ENCODE assay signal across 11 cellular contexts in genomic region chr4:689498-690122, GRCh38. TPM values are rescaled to one million over a fixed set of nuclear protein-coding genes. Genes with fewer than 3 reads are reported as not detected.
DNase-seq lines count a peak whose midpoint lies in the region; ATAC-seq and TF ChIP-seq lines count a peak whose summit lies in the region.
"Had no signal": no experiment of that assay in that cellular context is flagged by ENCODE, and none has a peak within 500 bp of the region (broad histone marks: within the 10 kb centered on the region; RNA-seq: fewer than 3 reads in every experiment).

No MANE protein-coding gene starts in this region.

- CTCF ChIA-PET in IMR-90 (lab: Yijun Ruan, JAX) = interaction anchor here (0.6 to 0.9 kb wide), 2 partner anchors 9 to 1009 kb away, joined by 3 to 6 read pairs; no protein-coding TSS in a partner anchor

- ATAC-seq in IMR-90 (ENCODE audit: low read depth) = no peak
- ATAC-seq in HG03520 (IDR thresholded peaks at IDR 0.05; ENCODE audit: unreplicated experiment) = no peak

- in situ Hi-C loops in IMR-90 (cut with MboI; ENCODE audit: low sequenced_read_pairs) = no loop called here

- H2AFZ ChIP-seq in IMR-90 (replicated peaks; ENCODE audit: low read length, poor library complexity) = peak overlapping the region; percentile 72

- intact Hi-C loops in IMR-90 (cut with micrococcal nuclease) = no loop called here
- intact Hi-C loops in thyroid gland (cut with DNase I) = no loop called here

- no peak overlapping the region for H2AK9ac ChIP-seq in IMR-90 (replicated peaks; ENCODE audit: low read depth, low read length, poor library complexity)

- no peak overlapping the region for H3K4me2 ChIP-seq in IMR-90 (ENCODE audit: low read depth, low read length)

- H3K9me3 Mint-ChIP-seq in endodermal cell (no peaks in the 10 kb centered on the region), mesothelial cell of epicardium (peaks cover 3% of the 10 kb centered on the region)

- H3K27me3 Mint-ChIP-seq in endodermal cell (ENCODE audit: insufficient read depth) (no peaks in the 10 kb centered on the region), mesothelial cell of epicardium (ENCODE audit: low read depth) (no peaks in the 10 kb centered on the region)

- no peak overlapping the region for H4K5ac ChIP-seq in IMR-90 (ENCODE audit: low read depth, low read length)

- dilution Hi-C loops in IMR-90 (cut with HindIII; ENCODE audit: low sequenced_read_pairs, unreplicated experiment) = no loop called here

- no peak overlapping the region for H2BK120ac ChIP-seq in IMR-90 (ENCODE audit: low read depth, low read length)

- H3K36me3 ChIP-seq in IMR-90 (ENCODE audit: control insufficient read depth, insufficient read depth, low read length) (no peaks in the 10 kb centered on the region), endodermal cell (ENCODE audit: control insufficient read depth, insufficient read depth, low read length) (no peaks in the 10 kb centered on the region), thyroid gland (no peaks in the 10 kb centered on the region)

- H3K18ac ChIP-seq in IMR-90 (ENCODE audit: low read depth, low read length) = no peak overlapping the region

- no peak overlapping the region for H3K23ac ChIP-seq in IMR-90 (ENCODE audit: low read depth, low read length)

- H3K79me1 ChIP-seq in IMR-90 (ENCODE audit: low read depth in 1 of 2, low read length in 2 of 2) = peaks cover 0 to 4% of the 10 kb centered on the region in 2 experiments; a peak in 1 of 4 replicates

- H3K4me3 Mint-ChIP-seq in endodermal cell (peak overlapping the region; percentile 53), mesothelial cell of epicardium (peak overlapping the region; percentile 44)

- BruUV-seq in IMR-90 (replicated peaks; lab: Mats Ljungman, UMichigan) = no TSS peak

- H2AK5ac ChIP-seq in IMR-90 (ENCODE audit: low read depth, low read length) = no peak overlapping the region

- no peak overlapping the region for H3K9ac ChIP-seq in IMR-90 (ENCODE audit: low read depth, low read length)
- H3K9ac ChIP-seq in endodermal cell (ENCODE audit: extremely low read depth, low read length, poor library complexity, severe bottlenecking) = no peak overlapping the region

- no peak for TF ChIP-seq CTCF in IMR-90 (conservative IDR thresholded peaks at IDR 0.05; ENCODE audit: low read depth, low read length)
- peak; percentile 31 for TF ChIP-seq CTCF in endodermal cell (conservative IDR thresholded peaks at IDR 0.05)
- no peak for TF ChIP-seq CTCF in mesothelial cell of epicardium (IDR thresholded peaks at IDR 0.05; ENCODE audit: unreplicated experiment)
- TF ChIP-seq CTCF in thyroid gland (IDR thresholded peaks at IDR 0.05) = no peak

- no peak for TF ChIP-seq RAD21 in IMR-90 (IDR thresholded peaks at IDR 0.05; ENCODE audit: low read length)

- TF ChIP-seq POLR2A in IMR-90 (IDR thresholded peaks at IDR 0.05; ENCODE audit: low read depth, low read length) (no peak), thyroid gland (IDR thresholded peaks at IDR 0.05) (no peak)

- H3K9me1 ChIP-seq in IMR-90 (ENCODE audit: insufficient read depth, low read length) = peaks cover 9% of the 10 kb centered on the region

- H3K4me3 ChIP-seq in IMR-90 (ENCODE audit: insufficient read depth, low read depth, low read length) = no peak overlapping the region
- H3K4me3 ChIP-seq in endodermal cell (ENCODE audit: low read length) = peak overlapping the region; percentile 27
- peak overlapping the region in 1 of 3 donors; percentile 48 for H3K4me3 ChIP-seq in thyroid gland (replicated peaks in 1 of 3)

- H2BK20ac ChIP-seq in IMR-90 (ENCODE audit: low read depth, low read length) = no peak overlapping the region

- H3K4me1 ChIP-seq in IMR-90 (ENCODE audit: control insufficient read depth, insufficient read depth, low read length) (peaks cover 12% of the 10 kb centered on the region), endodermal cell (ENCODE audit: control insufficient read depth, insufficient read depth, low read length) (peaks cover 3% of the 10 kb centered on the region), thyroid gland (peaks cover 20 to 31% of the 10 kb centered on the region in 2 donors)

- no peak overlapping the region for H4K91ac ChIP-seq in IMR-90 (ENCODE audit: insufficient read depth, low read depth, low read length)

- H3K27me3 ChIP-seq in IMR-90 (ENCODE audit: control insufficient read depth, insufficient read depth, low read length) (peaks cover 12% of the 10 kb centered on the region), endodermal cell (ENCODE audit: control insufficient read depth, insufficient read depth, low read length, poor library complexity, severe bottlenecking) (no peaks in the 10 kb centered on the region), thyroid gland (no peaks in the 10 kb centered on the region)

- peaks cover 10% of the 10 kb centered on the region for H3K4me1 Mint-ChIP-seq in endodermal cell
- peaks cover 30% of the 10 kb centered on the region for H3K4me1 Mint-ChIP-seq in mesothelial cell of epicardium

- H2BK5ac ChIP-seq in IMR-90 (ENCODE audit: low read depth, low read length, poor library complexity, severe bottlenecking) = no peak overlapping the region

- H4K8ac ChIP-seq in IMR-90 (ENCODE audit: low read depth in 2 of 2, low read length in 2 of 2) = peak overlapping the region in 1 of 2 experiments; percentile 72; a peak in 2 of 4 replicates

- DNase-seq in IMR-90 = no peak
- DNase-seq in endodermal cell = no peak
- DNase-seq in mesothelial cell of epicardium (ENCODE audit: low spot score in 2 of 2, unreplicated experiment in 2 of 2) = no peak
- DNase-seq in thyroid gland = no peak
- no peak for DNase-seq in nucleus accumbens (lab: John Stamatoyannopoulos, UW)
- no peak for DNase-seq in NK-92 treated with Interleukin-12 subunit alpha and Interleukin-12 subunit beta, amount 100 ng/mL, for 24 hours (lab: John Stamatoyannopoulos, UW)
- DNase-seq: activated CD4-positive, alpha-beta T cell treated with anti-CD3 and anti-CD28 coated beads for 48 hours; amniotic stem cell; DMS79; NCI-H187 had no signal

- H3K27ac Mint-ChIP-seq in endodermal cell = no peak overlapping the region
- no peak overlapping the region for H3K27ac Mint-ChIP-seq in mesothelial cell of epicardium

- POLR2A ChIA-PET in IMR-90 (lab: Charles Lee; ENCODE audit: unreplicated experiment) = no interaction called here

- WGBS in IMR-90 (ENCODE audit: extremely low coverage in 2 of 2, insufficient read length in 1 of 2), 2 experiments = 88% methylated on average over 6 of the region's 11 CpGs; no CpG with 5 or more reads in 1 of the 2 experiments
- 82 to 84% methylated on average over 10 to 11 of the region's 11 CpGs for WGBS in endodermal cell (ENCODE audit: insufficient coverage in 1 of 2, insufficient read length in 1 of 2), 2 experiments
- WGBS in thyroid gland, 2 donors = 53 to 64% methylated on average over 11 of the region's 11 CpGs

- no peak overlapping the region for H2BK15ac ChIP-seq in IMR-90 (ENCODE audit: low read depth, low read length)

- no peak overlapping the region for H3K27ac ChIP-seq in IMR-90 (ENCODE audit: insufficient read depth, low read length)
- H3K27ac ChIP-seq in endodermal cell (ENCODE audit: low read depth, low read length) = no peak overlapping the region
- H3K27ac ChIP-seq in thyroid gland = peak overlapping the region; percentile 55 to 84 (median 81)

- H3K36me3 Mint-ChIP-seq in endodermal cell (ENCODE audit: low read depth) (peaks cover 5% of the 10 kb centered on the region), mesothelial cell of epicardium (no peaks in the 10 kb centered on the region)

- H4K20me1 ChIP-seq in IMR-90 (ENCODE audit: insufficient read depth, low read length) = no peaks in the 10 kb centered on the region

- no peak overlapping the region for H3K14ac ChIP-seq in IMR-90 (replicated peaks; ENCODE audit: low read depth, low read length)

- H3K4ac ChIP-seq in IMR-90 (ENCODE audit: low read depth, low read length) = no peak overlapping the region

- no peaks in the 10 kb centered on the region for H3K9me3 ChIP-seq in IMR-90 (ENCODE audit: control insufficient read depth, insufficient read depth, low read length)
- H3K9me3 ChIP-seq in endodermal cell (ENCODE audit: control insufficient read depth, low read length) = no peaks in the 10 kb centered on the region
- no peaks in the 10 kb centered on the region for H3K9me3 ChIP-seq in thyroid gland

- no peak overlapping the region for H3K56ac ChIP-seq in IMR-90 (ENCODE audit: extremely low read depth, insufficient read depth, low read length)

RNA-seq across cellular contexts. Expression of gene SLC49A3, which starts 0.7 kb away (rescaled TPM):
- under 0.01 TPM in 2 replicates for total RNA-seq in IMR-90 (2012; rRNA removed)
- polyA plus RNA-seq in IMR-90 (2012; rRNA removed) = 0.32 and 0.36 TPM in 2 replicates
- polyA plus RNA-seq in IMR-90 (2012; cell fraction: cytosol; rRNA removed) = 0.09 and 0.27 TPM in 2 replicates
- polyA plus RNA-seq in IMR-90 (2012; cell fraction: nucleus; rRNA removed; ENCODE audit: low replicate concordance) = 0.54 and 1.4 TPM in 2 replicates
- 10 to 100 TPM; 15.1 to 16.4 TPM for total RNA-seq in endodermal cell
- 2.0 TPM for polyA plus RNA-seq in endodermal cell (2013, experiment 1 of 2)
- polyA plus RNA-seq in endodermal cell (2013, experiment 2 of 2) = 1.0 TPM
- 10.5 to 13.4 TPM (median 11.6 TPM) in 3 replicates for total RNA-seq in mesothelial cell of epicardium
- 10 to 100 TPM; 14.9 to 27.1 (median 18.3) TPM for total RNA-seq in thyroid gland

RNA-seq across cellular contexts. Expression of gene MYL5, which starts 15.3 kb away (rescaled TPM):
- total RNA-seq in IMR-90 (2012; rRNA removed) (5.0 and 9.1 TPM in 2 replicates), endodermal cell (10 to 100 TPM; 20.0 to 23.4 TPM), mesothelial cell of epicardium (25.0 to 32.1 TPM (median 32.0 TPM) in 3 replicates), thyroid gland (10 to 100 TPM; 13.0 to 17.5 (median 14.2) TPM)
- 16.0 and 17.8 TPM in 2 replicates for polyA plus RNA-seq in IMR-90 (2012; rRNA removed)
- 10.5 and 14.2 TPM in 2 replicates for polyA plus RNA-seq in IMR-90 (2012; cell fraction: cytosol; rRNA removed)
- polyA plus RNA-seq in IMR-90 (2012; cell fraction: nucleus; rRNA removed; ENCODE audit: low replicate concordance) = 68.7 and 78.0 TPM in 2 replicates
- 8.7 TPM for polyA plus RNA-seq in endodermal cell (2013, experiment 1 of 2)
- 6.1 TPM for polyA plus RNA-seq in endodermal cell (2013, experiment 2 of 2)

RNA-seq across cellular contexts. Expression of gene ATP5ME, which starts 15.5 kb away (rescaled TPM):
- 39.3 and 62.2 TPM in 2 replicates for total RNA-seq in IMR-90 (2012; rRNA removed)
- polyA plus RNA-seq in IMR-90 (2012; rRNA removed) = 603 and 663 TPM in 2 replicates
- 498 and 689 TPM in 2 replicates for polyA plus RNA-seq in IMR-90 (2012; cell fraction: cytosol; rRNA removed)
- 88.5 and 91.8 TPM in 2 replicates for polyA plus RNA-seq in IMR-90 (2012; cell fraction: nucleus; rRNA removed; ENCODE audit: low replicate concordance)
- total RNA-seq in endodermal cell = 100 to 1,000 TPM; 407 to 456 TPM
- 299 TPM for polyA plus RNA-seq in endodermal cell (2013, experiment 1 of 2)
- polyA plus RNA-seq in endodermal cell (2013, experiment 2 of 2) = 303 TPM
- total RNA-seq in mesothelial cell of epicardium = 194 to 212 TPM (median 197 TPM) in 3 replicates
- 100 to 1,000 TPM in 2 of 4 donors, 10 to 100 TPM in 2; 82.2 to 144 (median 106) TPM for total RNA-seq in thyroid gland

RNA-seq across cellular contexts. Expression of gene PCGF3, which starts 16.0 kb away (rescaled TPM):
- total RNA-seq in IMR-90 (2012; rRNA removed) (40.0 and 45.0 TPM in 2 replicates), endodermal cell (10 to 100 TPM; 53.1 to 64.0 TPM), mesothelial cell of epicardium (88.1 to 93.4 TPM (median 90.9 TPM) in 3 replicates), thyroid gland (10 to 100 TPM; 41.4 to 60.0 (median 50.2) TPM)
- 55.3 and 59.4 TPM in 2 replicates for polyA plus RNA-seq in IMR-90 (2012; rRNA removed)
- polyA plus RNA-seq in IMR-90 (2012; cell fraction: cytosol; rRNA removed) = 33.1 and 59.8 TPM in 2 replicates
- polyA plus RNA-seq in IMR-90 (2012; cell fraction: nucleus; rRNA removed; ENCODE audit: low replicate concordance) = 190 and 236 TPM in 2 replicates
- 64.4 TPM for polyA plus RNA-seq in endodermal cell (2013, experiment 1 of 2)
- polyA plus RNA-seq in endodermal cell (2013, experiment 2 of 2) = 55.3 TPM

Comparison
In these comparisons a context has a peak if more than half of its experiments do, and no peak if none do; other contexts are left out.
1. H3K27ac ChIP-seq: peak in thyroid gland (3 of 3); none in IMR-90 (single experiment) and endodermal cell (single experiment).
2. RNA of gene SLC49A3, which starts 0.7 kb away (total RNA-seq): 14.9 to 27.1 TPM in thyroid gland, 15.1 to 16.4 TPM in endodermal cell and 10.5 to 13.4 TPM in mesothelial cell of epicardium; under 0.01 TPM in IMR-90; every median in the first group is over 10 times any median in the second.